8 cellular contexts compared by ENCODE assay signal in genomic region chr12:8145754-8146415, GRCh38. TPM values are rescaled to one million over a fixed set of nuclear protein-coding genes. Genes with fewer than 3 reads are reported as not detected.
A peak's percentile ranks its signal among the peaks of the same experiment; 100 is the strongest.
DNase-seq lines count a peak whose midpoint lies in the region; ATAC-seq and TF ChIP-seq lines count a peak whose summit lies in the region.

No MANE protein-coding gene starts in this region.

- H3K27me3 ChIP-seq in left ventricle myocardium inferior (ENCODE audit: low read depth) (peaks cover 18% of the 10 kb centered on the region), rectal smooth muscle tissue (ENCODE audit: control insufficient read depth, insufficient read depth, low read length) (no peaks in the 10 kb centered on the region), esophagus squamous epithelium (peaks cover 0 to 8% (median 0%) of the 10 kb centered on the region in 4 donors)

- TF ChIP-seq CTCF in left ventricle myocardium inferior (IDR thresholded peaks at IDR 0.05; ENCODE audit: borderline replicate concordance) (no peak), esophagus squamous epithelium (IDR thresholded peaks at IDR 0.05) (no peak)

- ATAC-seq in GM21786 (IDR thresholded peaks at IDR 0.05; ENCODE audit: unreplicated experiment), result no peak

- H3K27ac ChIP-seq in left ventricle myocardium inferior (replicated peaks) (peak overlapping the region; percentile 56), rectal smooth muscle tissue (ENCODE audit: low read depth, low read length) (no peak overlapping the region), esophagus squamous epithelium (peak overlapping the region in 2 of 4 donors; percentile 51 to 52)

- H3K4me3 ChIP-seq in left ventricle myocardium inferior, result peak overlapping the region; percentile 37
- peak overlapping the region; percentile 10 for H3K4me3 ChIP-seq in rectal smooth muscle tissue (ENCODE audit: low read length)
- peak overlapping the region in 1 of 4 donors; percentile 47 for H3K4me3 ChIP-seq in esophagus squamous epithelium

- H3K9me3 ChIP-seq in left ventricle myocardium inferior (replicated peaks) (peaks cover 16% of the 10 kb centered on the region), esophagus squamous epithelium (peaks cover 0 to 6% (median 0%) of the 10 kb centered on the region in 3 donors)

- peaks cover 6% of the 10 kb centered on the region for H3K36me3 ChIP-seq in left ventricle myocardium inferior
- no peaks in the 10 kb centered on the region for H3K36me3 ChIP-seq in rectal smooth muscle tissue (ENCODE audit: control insufficient read depth, insufficient read depth, low read length)
- no peaks in the 10 kb centered on the region for H3K36me3 ChIP-seq in esophagus squamous epithelium

- TF ChIP-seq POLR2A in esophagus squamous epithelium (IDR thresholded peaks at IDR 0.05), result no peak

- no peak overlapping the region for H3K9ac ChIP-seq in rectal smooth muscle tissue (ENCODE audit: low read length)

- 80 to 82% methylated on average over 6 of the region's 17 CpGs for WGBS in esophagus squamous epithelium, 2 donors

- intact Hi-C loops in left ventricle myocardium inferior (cut with micrococcal nuclease), result no loop called here
- intact Hi-C loops in esophagus squamous epithelium (cut with DNase I), result no loop called here

- DNase-seq in GM04504 (ENCODE audit: low read depth), result peak; percentile 88
- peak; percentile 61 for DNase-seq in amniotic epithelial cell (ENCODE audit: low read depth)
- DNase-seq in left ventricle myocardium inferior, result peak; percentile 50
- DNase-seq in RKO (ENCODE audit: low spot score), result no peak
- DNase-seq in esophagus squamous epithelium (lab: John Stamatoyannopoulos, UW), result no peak
- no peak for DNase-seq in GM19238 (ENCODE audit: insufficient read length, low spot score)

- H3K4me1 ChIP-seq in left ventricle myocardium inferior, result peaks cover 3% of the 10 kb centered on the region
- H3K4me1 ChIP-seq in rectal smooth muscle tissue (ENCODE audit: control insufficient read depth, insufficient read depth, low read length), result no peaks in the 10 kb centered on the region
- no peaks in the 10 kb centered on the region for H3K4me1 ChIP-seq in esophagus squamous epithelium

RNA-seq across cellular contexts. Expression of gene ZNF705A, which starts 10.9 kb away (rescaled TPM):
- total RNA-seq in left ventricle myocardium inferior (not detected), esophagus squamous epithelium (not detected)

RNA-seq across cellular contexts. Expression of gene CLEC4A, which starts 22.5 kb away (rescaled TPM):
- total RNA-seq in left ventricle myocardium inferior (1.5 TPM), esophagus squamous epithelium (1 to 10 TPM in 3 of 4 donors, under 1 TPM in 1; 0.61 to 2.1 (median 1.6) TPM)

Comparison
In these comparisons a context has a peak if more than half of its experiments do, and no peak if none do; other contexts are left out.
1. DNase-seq: peak in GM04504 (single experiment), amniotic epithelial cell (single experiment) and left ventricle myocardium inferior (single experiment); none in RKO (single experiment), esophagus squamous epithelium (single experiment) and GM19238 (single experiment).